20 cellular contexts compared by ENCODE assay signal in the genomic region with DNA sequence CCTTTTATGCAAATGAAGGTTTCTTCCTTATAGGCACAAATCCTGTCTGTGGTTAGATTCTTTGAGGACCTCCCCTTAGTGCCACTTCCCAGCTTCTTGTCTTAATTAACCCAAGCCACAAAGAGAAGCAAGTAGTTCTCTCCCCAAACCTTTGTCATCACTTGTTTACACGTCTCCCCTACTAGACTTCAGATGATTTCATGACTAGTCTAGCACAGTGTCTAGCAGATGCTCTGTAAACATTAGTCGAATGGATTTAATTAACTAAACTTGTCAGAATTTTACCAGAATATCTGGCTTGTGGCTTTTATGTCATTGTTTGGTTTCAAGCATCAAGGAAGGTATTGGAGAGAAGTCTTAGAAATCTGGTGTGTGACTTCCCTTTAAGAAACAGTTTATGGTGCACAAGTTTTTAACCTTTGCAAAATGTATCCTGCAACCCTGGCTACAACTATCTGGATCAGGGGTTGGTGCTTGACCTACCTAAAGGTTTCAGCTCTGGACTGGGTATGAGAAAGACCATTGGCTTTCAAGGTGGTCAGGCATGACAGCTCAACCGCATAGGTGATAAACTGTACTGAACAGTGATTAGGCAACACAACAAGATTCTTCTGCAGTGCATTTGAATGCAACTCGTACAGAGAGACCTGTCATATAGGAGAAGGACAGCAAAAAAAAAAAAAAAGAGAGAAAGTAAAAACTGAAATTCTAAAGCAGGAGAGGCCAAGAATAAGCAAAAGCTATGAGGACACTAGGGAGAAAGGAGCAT.
"Had no signal": no experiment of that assay in that cellular context is flagged by ENCODE, and none has a peak within 500 bp of the region (broad histone marks: within the 10 kb centered on the region; RNA-seq: fewer than 3 reads in every experiment).

No MANE protein-coding gene starts in this region.

- H3K4me3 ChIP-seq: dorsolateral prefrontal cortex, left ventricle myocardium inferior, thyroid gland had no signal

- H3K27ac ChIP-seq: left ventricle myocardium inferior, thyroid gland had no signal

- H3K4me1 ChIP-seq: thyroid gland had no signal

- DNase-seq: activated CD4-positive, alpha-beta T cell treated with anti-CD3 and anti-CD28 coated beads for 48 hours; activated CD4-positive, CD25-positive, alpha-beta regulatory T cell; activated CD8-positive, alpha-beta T cell treated with anti-CD3 and anti-CD28 coated beads for 36 hours; activated naive CD4-positive, alpha-beta T cell treated with Interleukin-2 at 50 U/mL for 16 hours; activated T-cell treated with anti-CD3 and anti-CD28 coated beads, Interleukin-2, amount 50 U/mL, for 1 hour; anterior cingulate cortex; central memory CD4-positive, alpha-beta T cell; dorsolateral prefrontal cortex; foreskin melanocyte; kidney; left ventricle myocardium inferior; mammary epithelial cell; midbrain; stimulated activated CD8-positive, alpha-beta memory T cell treated with anti-CD3 and anti-CD28 coated beads, Interleukin-4, amount 100 ng/mL, for 48 hours; stimulated activated naive CD4-positive, alpha-beta T cell; T-helper 9 cell; thyroid gland had no signal

- H3K27me3 Mint-ChIP-seq: brain had no signal

- H3K27ac Mint-ChIP-seq: activated CD8-positive, alpha-beta T cell treated with anti-CD3 and anti-CD28 coated beads for 36 hours; activated T-helper 17 cell treated with anti-CD3 and anti-CD28 coated beads, Interleukin-2, amount 50 U/mL, for 72 hours; brain; nephron had no signal

- H3K27me3 ChIP-seq: dorsolateral prefrontal cortex, thyroid gland had no signal

- H3K4me1 Mint-ChIP-seq: activated T-helper 17 cell treated with anti-CD3 and anti-CD28 coated beads, Interleukin-2, amount 50 U/mL, for 72 hours had no signal

- H3K9me3 Mint-ChIP-seq: activated CD8-positive, alpha-beta T cell treated with anti-CD3 and anti-CD28 coated beads for 36 hours; activated T-helper 17 cell treated with anti-CD3 and anti-CD28 coated beads, Interleukin-2, amount 50 U/mL, for 72 hours; brain; nephron had no signal

- ATAC-seq: activated CD8-positive, alpha-beta T cell treated with anti-CD3 and anti-CD28 coated beads for 36 hours; activated T-helper 17 cell treated with anti-CD3 and anti-CD28 coated beads, Interleukin-2, amount 50 U/mL, for 72 hours had no signal

- H3K36me3 ChIP-seq: left ventricle myocardium inferior, thyroid gland had no signal

- H3K9me3 ChIP-seq: left ventricle myocardium inferior, thyroid gland had no signal

- H3K36me3 Mint-ChIP-seq: brain had no signal

- H3K4me3 Mint-ChIP-seq: activated CD8-positive, alpha-beta T cell treated with anti-CD3 and anti-CD28 coated beads for 36 hours; activated T-helper 17 cell treated with anti-CD3 and anti-CD28 coated beads, Interleukin-2, amount 50 U/mL, for 72 hours; brain; nephron had no signal
